Comparison of ENCODE assay signal across 8 cellular contexts in the genomic region with DNA sequence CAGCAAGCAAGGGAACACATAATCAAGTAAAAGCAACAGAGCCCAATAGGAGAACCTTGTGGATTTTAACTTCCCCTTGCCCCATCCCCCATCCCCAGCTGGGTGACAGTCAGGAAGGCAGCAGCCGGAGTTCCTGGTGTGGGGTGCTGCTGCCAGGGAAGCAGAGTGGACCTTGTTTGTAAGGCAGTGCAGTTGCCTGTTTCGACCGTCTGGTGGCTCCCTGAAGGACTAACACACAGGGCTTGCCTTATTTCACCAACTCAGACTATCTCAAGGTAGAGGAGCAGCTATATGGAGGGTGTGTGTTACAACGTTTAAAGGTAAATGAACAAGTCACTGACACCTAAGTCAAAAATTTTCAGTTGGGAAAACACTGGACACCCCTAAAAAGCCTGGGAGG. TPM values are rescaled to one million over a fixed set of nuclear protein-coding genes. Genes with fewer than 3 reads are reported as not detected.
DNase-seq lines count a peak whose midpoint lies in the region; ATAC-seq and TF ChIP-seq lines count a peak whose summit lies in the region.

No MANE protein-coding gene starts in this region.

- H2AFZ ChIP-seq in IMR-90 (replicated peaks; ENCODE audit: low read length, poor library complexity): no peak overlapping the region

- no peaks in the 10 kb centered on the region for H3K36me3 Mint-ChIP-seq in activated T-helper 17 cell treated with anti-CD3 and anti-CD28 coated beads, Interleukin-2, amount 50 U/mL, for 72 hours (ENCODE audit: low read depth)

- H3K4me1 ChIP-seq in BLaER1 treated with 17β-estradiol and CSF1 and Interleukin-3, amounts not matched to agents 10 nM and 100 nM: peaks cover 38 to 54% (median 49%) of the 10 kb centered on the region in 10 experiments
- H3K4me1 ChIP-seq in IMR-90 (ENCODE audit: control insufficient read depth, insufficient read depth, low read length) (no peaks in the 10 kb centered on the region), vagina (no peaks in the 10 kb centered on the region)

- H3K4me3 Mint-ChIP-seq in activated T-helper 17 cell treated with anti-CD3 and anti-CD28 coated beads, Interleukin-2, amount 50 U/mL, for 72 hours: peak overlapping the region; percentile 74

- no peak overlapping the region for H4K91ac ChIP-seq in IMR-90 (ENCODE audit: insufficient read depth, low read depth, low read length)

- no peak overlapping the region for H3K14ac ChIP-seq in IMR-90 (replicated peaks; ENCODE audit: low read depth, low read length)

- H3K23ac ChIP-seq in IMR-90 (ENCODE audit: low read depth, low read length): no peak overlapping the region

- dilution Hi-C loops in IMR-90 (cut with HindIII; ENCODE audit: low sequenced_read_pairs, unreplicated experiment): no loop called here

- H4K20me1 ChIP-seq in BLaER1 treated with 17β-estradiol and CSF1 and Interleukin-3, amounts not matched to agents 10 nM and 100 nM: no peaks in the 10 kb centered on the region
- no peaks in the 10 kb centered on the region for H4K20me1 ChIP-seq in IMR-90 (ENCODE audit: insufficient read depth, low read length)

- H3K4ac ChIP-seq in IMR-90 (ENCODE audit: low read depth, low read length): no peak overlapping the region

- peaks cover 23% of the 10 kb centered on the region for H3K9me3 Mint-ChIP-seq in activated T-helper 17 cell treated with anti-CD3 and anti-CD28 coated beads, Interleukin-2, amount 50 U/mL, for 72 hours

- peak overlapping the region; percentile 91 for H3K27ac Mint-ChIP-seq in activated T-helper 17 cell treated with anti-CD3 and anti-CD28 coated beads, Interleukin-2, amount 50 U/mL, for 72 hours

- H2BK5ac ChIP-seq in IMR-90 (ENCODE audit: low read depth, low read length, poor library complexity, severe bottlenecking): no peak overlapping the region

- no peak overlapping the region for H3K56ac ChIP-seq in IMR-90 (ENCODE audit: extremely low read depth, insufficient read depth, low read length)

- CTCF ChIA-PET in IMR-90 (lab: Yijun Ruan, JAX): interaction anchor here (0.7 kb wide), 1 partner anchor 53 kb away, joined by 3 read pairs; no protein-coding TSS in a partner anchor

- TF ChIP-seq CTCF in IMR-90 (conservative IDR thresholded peaks at IDR 0.05; ENCODE audit: low read depth, low read length) (no peak), vagina (IDR thresholded peaks at IDR 0.05) (no peak)

- intact Hi-C loops in IMR-90 (cut with micrococcal nuclease) (loop anchor here (1.0 kb wide), 1 partner anchor 175 kb away; no protein-coding TSS in a partner anchor), left colon (cut with DNase I, micrococcal nuclease) (no loop called here), vagina (cut with DNase I) (no loop called here)

- no peaks in the 10 kb centered on the region for H3K36me3 ChIP-seq in BLaER1 treated with 17β-estradiol and CSF1 and Interleukin-3, amounts not matched to agents 10 nM and 100 nM
- no peaks in the 10 kb centered on the region for H3K36me3 ChIP-seq in IMR-90 (ENCODE audit: control insufficient read depth, insufficient read depth, low read length)
- no peaks in the 10 kb centered on the region for H3K36me3 ChIP-seq in vagina

- H3K9ac ChIP-seq in BLaER1 treated with 17β-estradiol and CSF1 and Interleukin-3, amounts not matched to agents 10 nM and 100 nM: no peak overlapping the region
- no peak overlapping the region for H3K9ac ChIP-seq in IMR-90 (ENCODE audit: low read depth, low read length)

- no peak for TF ChIP-seq RAD21 in IMR-90 (IDR thresholded peaks at IDR 0.05; ENCODE audit: low read length)

- H2BK15ac ChIP-seq in IMR-90 (ENCODE audit: low read depth, low read length): no peak overlapping the region

- peak overlapping the region in 5 of 11 experiments; percentile 18 to 44 (median 36); a peak in 5 of 22 replicates for H3K27ac ChIP-seq in BLaER1 treated with 17β-estradiol and CSF1 and Interleukin-3, amounts not matched to agents 10 nM and 100 nM
- no peak overlapping the region for H3K27ac ChIP-seq in IMR-90 (ENCODE audit: insufficient read depth, low read length)
- H3K27ac ChIP-seq in vagina: no peak overlapping the region

- BruUV-seq in IMR-90 (replicated peaks; lab: Mats Ljungman, UMichigan): no TSS peak

- H3K4me1 Mint-ChIP-seq in activated T-helper 17 cell treated with anti-CD3 and anti-CD28 coated beads, Interleukin-2, amount 50 U/mL, for 72 hours: peaks cover 15% of the 10 kb centered on the region

- POLR2A ChIA-PET in IMR-90 (lab: Charles Lee; ENCODE audit: unreplicated experiment): no interaction called here

- H3K9me1 ChIP-seq in IMR-90 (ENCODE audit: insufficient read depth, low read length): no peaks in the 10 kb centered on the region

- no CpG with 5 or more reads among the region's 4 CpGs for WGBS in IMR-90 (ENCODE audit: extremely low coverage in 2 of 2, insufficient read length in 1 of 2), 2 experiments

- no peak overlapping the region for H4K5ac ChIP-seq in IMR-90 (ENCODE audit: low read depth, low read length)

- H2BK120ac ChIP-seq in IMR-90 (ENCODE audit: low read depth, low read length): no peak overlapping the region

- TF ChIP-seq POLR2A in IMR-90 (IDR thresholded peaks at IDR 0.05; ENCODE audit: low read depth, low read length): no peak
- no peak for TF ChIP-seq POLR2A in vagina (IDR thresholded peaks at IDR 0.05)

- no peak overlapping the region for H2AK5ac ChIP-seq in IMR-90 (ENCODE audit: low read depth, low read length)

- peaks cover 0 to 5% (median 0%) of the 10 kb centered on the region in 11 experiments; a peak in 3 of 22 replicates for H3K27me3 ChIP-seq in BLaER1 treated with 17β-estradiol and CSF1 and Interleukin-3, amounts not matched to agents 10 nM and 100 nM
- H3K27me3 ChIP-seq in IMR-90 (ENCODE audit: control insufficient read depth, insufficient read depth, low read length) (peaks cover 3% of the 10 kb centered on the region; the same call in 1 of the 2 replicates), vagina (no peaks in the 10 kb centered on the region)

- H3K27me3 Mint-ChIP-seq in activated T-helper 17 cell treated with anti-CD3 and anti-CD28 coated beads, Interleukin-2, amount 50 U/mL, for 72 hours: no peaks in the 10 kb centered on the region

- no peak overlapping the region for H3K4me3 ChIP-seq in BLaER1 treated with 17β-estradiol and CSF1 and Interleukin-3, amounts not matched to agents 10 nM and 100 nM
- H3K4me3 ChIP-seq in IMR-90 (ENCODE audit: insufficient read depth, low read depth, low read length) (no peak overlapping the region), vagina (no peak overlapping the region)

- peak overlapping the region; percentile 58 to 86 (median 72) for H3K4me2 ChIP-seq in BLaER1 treated with 17β-estradiol and CSF1 and Interleukin-3, amounts not matched to agents 10 nM and 100 nM
- no peak overlapping the region for H3K4me2 ChIP-seq in IMR-90 (ENCODE audit: low read depth, low read length)

- no peak overlapping the region for H2BK20ac ChIP-seq in IMR-90 (ENCODE audit: low read depth, low read length)

- in situ Hi-C loops in IMR-90 (cut with MboI; ENCODE audit: low sequenced_read_pairs): no loop called here

- H3K9me3 ChIP-seq in BLaER1 treated with 17β-estradiol and CSF1 and Interleukin-3, amounts not matched to agents 10 nM and 100 nM (replicated peaks in 1 of 11): peaks cover 15 to 36% (median 23%) of the 10 kb centered on the region in 11 experiments
- peaks cover 3% of the 10 kb centered on the region; the same call in 1 of the 2 replicates for H3K9me3 ChIP-seq in IMR-90 (ENCODE audit: control insufficient read depth, insufficient read depth, low read length)
- no peaks in the 10 kb centered on the region for H3K9me3 ChIP-seq in vagina

- no peaks in the 10 kb centered on the region for H3K79me1 ChIP-seq in IMR-90 (ENCODE audit: low read depth in 1 of 2, low read length in 2 of 2)

- no peak overlapping the region for H4K8ac ChIP-seq in IMR-90 (ENCODE audit: low read depth in 2 of 2, low read length in 2 of 2)

- no peak overlapping the region for H3K18ac ChIP-seq in IMR-90 (ENCODE audit: low read depth, low read length)

- H2AK9ac ChIP-seq in IMR-90 (replicated peaks; ENCODE audit: low read depth, low read length, poor library complexity): no peak overlapping the region

- peak; percentile 14 for DNase-seq in IMR-90
- peak in 1 of 2 donors; percentile 35 for DNase-seq in left colon
- DNase-seq in vagina (ENCODE audit: extremely low spot score in 2 of 2): no peak
- DNase-seq in NCI-H1436 treated with DMSO at 0.1 percent for 48 hours (lab: John Stamatoyannopoulos, UW): no peak

- ATAC-seq in IMR-90 (ENCODE audit: low read depth) (peak; percentile 72), left colon (peak; percentile 85), GM18502 (IDR thresholded peaks at IDR 0.05; ENCODE audit: poor library complexity, unreplicated experiment) (no peak), HG02870 (IDR thresholded peaks at IDR 0.05; ENCODE audit: unreplicated experiment) (no peak)
- peak; percentile 54 for ATAC-seq in activated T-helper 17 cell treated with anti-CD3 and anti-CD28 coated beads, Interleukin-2, amount 50 U/mL, for 72 hours (replicated peaks)

RNA-seq across cellular contexts. Expression of gene KRTAP10-8, which starts 6.6 kb away (rescaled TPM):
- total RNA-seq in IMR-90 (2012; rRNA removed) (not detected in 2 replicates), left colon (not detected), vagina (not detected)
- not detected in 2 replicates for polyA plus RNA-seq in IMR-90 (2012; rRNA removed)
- not detected in 2 replicates for polyA plus RNA-seq in IMR-90 (2012; cell fraction: cytosol; rRNA removed)
- polyA plus RNA-seq in IMR-90 (2012; cell fraction: nucleus; rRNA removed; ENCODE audit: low replicate concordance): not detected in 2 replicates
- total RNA-seq in activated T-helper 17 cell treated with anti-CD3 and anti-CD28 coated beads, Interleukin-2, amount 50 U/mL, for 72 hours: not detected

RNA-seq across cellular contexts. Expression of gene KRTAP10-9, which starts 8.4 kb away (rescaled TPM):
- not detected in 2 replicates for total RNA-seq in IMR-90 (2012; rRNA removed)
- not detected in 2 replicates for polyA plus RNA-seq in IMR-90 (2012; rRNA removed)
- polyA plus RNA-seq in IMR-90 (2012; cell fraction: cytosol; rRNA removed): not detected in 2 replicates
- not detected in 2 replicates for polyA plus RNA-seq in IMR-90 (2012; cell fraction: nucleus; rRNA removed; ENCODE audit: low replicate concordance)
- not detected for total RNA-seq in activated T-helper 17 cell treated with anti-CD3 and anti-CD28 coated beads, Interleukin-2, amount 50 U/mL, for 72 hours
- not detected for total RNA-seq in left colon
- total RNA-seq in vagina: not detected

RNA-seq across cellular contexts. Expression of gene KRTAP10-7, which starts 18.1 kb away (rescaled TPM):
- total RNA-seq in IMR-90 (2012; rRNA removed) (not detected in 2 replicates), left colon (not detected), vagina (not detected)
- not detected in 2 replicates for polyA plus RNA-seq in IMR-90 (2012; rRNA removed)
- polyA plus RNA-seq in IMR-90 (2012; cell fraction: cytosol; rRNA removed): not detected in 2 replicates
- not detected in 2 replicates for polyA plus RNA-seq in IMR-90 (2012; cell fraction: nucleus; rRNA removed; ENCODE audit: low replicate concordance)
- total RNA-seq in activated T-helper 17 cell treated with anti-CD3 and anti-CD28 coated beads, Interleukin-2, amount 50 U/mL, for 72 hours: not detected

RNA-seq across cellular contexts. Expression of gene KRTAP10-10, which starts 18.7 kb away (rescaled TPM):
- total RNA-seq in IMR-90 (2012; rRNA removed) (not detected in 2 replicates), left colon (not detected), vagina (not detected)
- not detected in 2 replicates for polyA plus RNA-seq in IMR-90 (2012; rRNA removed)
- polyA plus RNA-seq in IMR-90 (2012; cell fraction: cytosol; rRNA removed): not detected in 2 replicates
- not detected in 2 replicates for polyA plus RNA-seq in IMR-90 (2012; cell fraction: nucleus; rRNA removed; ENCODE audit: low replicate concordance)
- total RNA-seq in activated T-helper 17 cell treated with anti-CD3 and anti-CD28 coated beads, Interleukin-2, amount 50 U/mL, for 72 hours: not detected

RNA-seq across cellular contexts. Expression of gene KRTAP10-6, which starts 26.2 kb away (rescaled TPM):
- not detected in 2 replicates for total RNA-seq in IMR-90 (2012; rRNA removed)
- polyA plus RNA-seq in IMR-90 (2012; rRNA removed): not detected in 2 replicates
- not detected in 2 replicates for polyA plus RNA-seq in IMR-90 (2012; cell fraction: cytosol; rRNA removed)
- polyA plus RNA-seq in IMR-90 (2012; cell fraction: nucleus; rRNA removed; ENCODE audit: low replicate concordance): not detected in 2 replicates
- not detected for total RNA-seq in activated T-helper 17 cell treated with anti-CD3 and anti-CD28 coated beads, Interleukin-2, amount 50 U/mL, for 72 hours
- total RNA-seq in left colon: not detected
- not detected for total RNA-seq in vagina

Comparison
In these comparisons a context has a peak if more than half of its experiments do, and no peak if none do; other contexts are left out.
1. ATAC-seq: peak in IMR-90 (single experiment), activated T-helper 17 cell treated with anti-CD3 and anti-CD28 coated beads, Interleukin-2, amount 50 U/mL, for 72 hours (single experiment) and left colon (single experiment); none in GM18502 (single experiment) and HG02870 (single experiment).